9 cellular contexts compared by ENCODE assay signal in genomic region chr5:17229308-17229707, GRCh38. TPM values are rescaled to one million over a fixed set of nuclear protein-coding genes. Genes with fewer than 3 reads are reported as not detected.
A peak's percentile ranks its signal among the peaks of the same experiment; 100 is the strongest.
DNase-seq lines count a peak whose midpoint lies in the region; ATAC-seq and TF ChIP-seq lines count a peak whose summit lies in the region.
"Had no signal": no experiment of that assay in that cellular context is flagged by ENCODE, and none has a peak within 500 bp of the region (broad histone marks: within the 10 kb centered on the region; RNA-seq: fewer than 3 reads in every experiment).

No MANE protein-coding gene starts in this region.

- no peak for TF ChIP-seq POLR2A in erythroblast (IDR thresholded peaks at IDR 0.05; ENCODE audit: low read length)

- peak overlapping the region; percentile 29 for H3K4me3 Mint-ChIP-seq in chondrocyte (ENCODE audit: unreplicated experiment)

- peaks cover 3% of the 10 kb centered on the region for H3K9me3 Mint-ChIP-seq in chondrocyte (ENCODE audit: low read depth)

- peaks cover 73% of the 10 kb centered on the region for H3K4me1 Mint-ChIP-seq in chondrocyte (ENCODE audit: low read depth)

- TF ChIP-seq CTCF in chondrocyte (IDR thresholded peaks at IDR 0.05) = no peak

- H3K27ac Mint-ChIP-seq in chondrocyte (ENCODE audit: unreplicated experiment) = peak overlapping the region; percentile 91

- peak; percentile 34 for DNase-seq in CD1c-positive myeloid dendritic cell (ENCODE audit: extremely low spot score)
- no peak for DNase-seq in chondrocyte (ENCODE audit: low spot score)
- DNase-seq in NCI-H226 = no peak
- DNase-seq in NCI-H2081 (lab: John Stamatoyannopoulos, UW) = no peak
- no peak for DNase-seq in HuH-7.5 (ENCODE audit: low spot score)
- DNase-seq in erythroblast (lab: John Stamatoyannopoulos, UW) = no peak
- DNase-seq: body of pancreas had no signal

- H3K36me3 Mint-ChIP-seq in chondrocyte (ENCODE audit: low read depth) = peaks cover 24% of the 10 kb centered on the region

- ATAC-seq in GM19452 (IDR thresholded peaks at IDR 0.05; ENCODE audit: unreplicated experiment) (peak; percentile 34), HG03064 (IDR thresholded peaks at IDR 0.05; ENCODE audit: low read depth, unreplicated experiment) (peak; percentile 29)
- ATAC-seq: body of pancreas had no signal

- no peaks in the 10 kb centered on the region for H3K27me3 Mint-ChIP-seq in chondrocyte (ENCODE audit: low read depth)

RNA-seq across cellular contexts. Expression of gene BASP1, which starts 11.9 kb away (rescaled TPM):
- 181 to 189 TPM (median 182 TPM) in 3 replicates for total RNA-seq in chondrocyte
